Comparison of ENCODE assay signal across 8 cellular contexts in genomic region chr2:201882353-201883095, GRCh38.
DNase-seq lines count a peak whose midpoint lies in the region; ATAC-seq, FAIRE-seq and TF ChIP-seq lines count a peak whose summit lies in the region.

No MANE protein-coding gene starts in this region.

- H3K79me2 ChIP-seq in SK-N-SH (ENCODE audit: insufficient read depth) = no peaks in the 10 kb centered on the region

- 11% methylated on average over 14 of the region's 14 CpGs for WGBS in SK-N-SH (ENCODE audit: low lambda C conversion rate)
- WGBS in pancreas, 2 donors = 63 to 70% methylated on average over 14 of the region's 14 CpGs
- WGBS in stomach, 5 donors = 18 to 24% (median 21%) methylated on average over 14 of the region's 14 CpGs

- no peak overlapping the region for H3K4me3 ChIP-seq in SK-N-SH (ENCODE audit: low read depth in 2 of 2, low read length in 1 of 2)
- no peak overlapping the region for H3K4me3 ChIP-seq in pancreas
- H3K4me3 ChIP-seq in stomach = no peak overlapping the region

- no peak for FAIRE-seq in pancreas (lab: Jason Lieb, UNC)

- POLR2A ChIA-PET in SK-N-SH (lab: Yijun Ruan, JAX) = interaction anchor here (0.6 kb wide), 1 partner anchor 135 kb away, joined by 3 read pairs; no protein-coding TSS in a partner anchor

- no peak for TF ChIP-seq CTCF in SK-N-SH (IDR thresholded peaks at IDR 0.05)
- TF ChIP-seq CTCF in GM20000 (IDR thresholded peaks at IDR 0.05; ENCODE audit: extremely low read depth, missing control alignments) = no peak
- TF ChIP-seq CTCF in pancreas (IDR thresholded peaks at IDR 0.05) = no peak
- TF ChIP-seq CTCF in stomach (IDR thresholded peaks at IDR 0.05) = no peak

- H3K36me3 ChIP-seq in SK-N-SH (replicated peaks in 1 of 2; ENCODE audit: control insufficient read depth in 1 of 2, insufficient read depth in 2 of 2, low read length in 1 of 2) (no peaks in the 10 kb centered on the region), pancreas (no peaks in the 10 kb centered on the region), stomach (no peaks in the 10 kb centered on the region)

- DNase-seq in ELR (ENCODE audit: low read depth) (peak; percentile 71), SK-N-SH (peak; percentile 59), hepatic stellate cell (ENCODE audit: low spot score) (peak; percentile 41), GM20000 (ENCODE audit: low spot score) (no peak), hypothalamus (lab: John Stamatoyannopoulos, UW) (no peak), pancreas (no peak), stomach (no peak)

- no peak overlapping the region; the same call in 1 of the 2 replicates for H3K9ac ChIP-seq in SK-N-SH

- peaks cover 13% of the 10 kb centered on the region for H3F3A ChIP-seq in SK-N-SH (replicated peaks; ENCODE audit: insufficient read depth)

- H3K4me1 ChIP-seq in SK-N-SH (ENCODE audit: control insufficient read depth in 1 of 2, insufficient read depth in 2 of 2, low read depth in 1 of 2, low read length in 1 of 2) (peaks cover 43 to 53% of the 10 kb centered on the region in 2 experiments), pancreas (peaks cover 0 to 9% (median 8%) of the 10 kb centered on the region in 3 donors), stomach (peaks cover 0 to 17% (median 12%) of the 10 kb centered on the region in 4 donors)

- no peaks in the 10 kb centered on the region for H3K9me3 ChIP-seq in SK-N-SH
- no peaks in the 10 kb centered on the region for H3K9me3 ChIP-seq in pancreas
- no peaks in the 10 kb centered on the region for H3K9me3 ChIP-seq in stomach

- intact Hi-C loops in pancreas (cut with DNase I) = no loop called here
- intact Hi-C loops in stomach (cut with DNase I; ENCODE audit: low total_unique reads) = no loop called here

- CTCF ChIA-PET in SK-N-SH (lab: Yijun Ruan, JAX) = interaction anchor here (0.6 to 1.3 kb wide), 2 partner anchors 10 to 49 kb away, joined by 3 read pairs; no protein-coding TSS in a partner anchor

- H3K27ac ChIP-seq in SK-N-SH (ENCODE audit: low read depth in 2 of 2, low read length in 1 of 2) (peak overlapping the region; percentile 44 to 58), pancreas (no peak overlapping the region), stomach (no peak overlapping the region)

- H3K27me3 ChIP-seq in SK-N-SH (ENCODE audit: insufficient read depth) = no peaks in the 10 kb centered on the region
- H3K27me3 ChIP-seq in pancreas = no peaks in the 10 kb centered on the region
- peaks cover 0 to 19% (median 0%) of the 10 kb centered on the region in 3 donors for H3K27me3 ChIP-seq in stomach

- no peak for TF ChIP-seq POLR2A in stomach (IDR thresholded peaks at IDR 0.05)

- ATAC-seq in HG02642 (IDR thresholded peaks at IDR 0.05; ENCODE audit: poor library complexity, unreplicated experiment) = peak; percentile 56
- ATAC-seq in pancreas = no peak

- no peaks in the 10 kb centered on the region for H3K9me2 ChIP-seq in SK-N-SH

- TF ChIP-seq EP300 in SK-N-SH (IDR thresholded peaks at IDR 0.05; ENCODE audit: borderline replicate concordance in 1 of 2, low read depth in 1 of 2, low read length in 1 of 2) = peak; percentile 50 to 74; a peak in 2 of 4 replicates
- TF ChIP-seq EP300 in stomach (IDR thresholded peaks at IDR 0.05) = no peak

- H3K4me2 ChIP-seq in SK-N-SH = peak overlapping the region; percentile 67

- H2AFZ ChIP-seq in SK-N-SH (ENCODE audit: low read depth) = no peak overlapping the region

- peak; percentile 30; the same call in 1 of the 2 replicates for TF ChIP-seq RAD21 in SK-N-SH (IDR thresholded peaks at IDR 0.05; ENCODE audit: low read length)

- H4K20me1 ChIP-seq in SK-N-SH (ENCODE audit: insufficient read depth) = no peaks in the 10 kb centered on the region

TF ChIP-seq in SK-N-SH, 30 proteins besides CTCF, POLR2A, EP300 and RAD21 (continues in another document):
- no peak for TF ChIP-seq GABPA (IDR thresholded peaks at IDR 0.05; ENCODE audit: low read depth)
- no peak for TF ChIP-seq USF1 (IDR thresholded peaks at IDR 0.05; ENCODE audit: borderline replicate concordance, low read depth)
- peak; percentile 64 for TF ChIP-seq TCF12 (IDR thresholded peaks at IDR 0.05)
- no peak for TF ChIP-seq ZBTB33 (IDR thresholded peaks at IDR 0.05; ENCODE audit: borderline replicate concordance, low read depth)
- no peak for TF ChIP-seq SIN3A (IDR thresholded peaks at IDR 0.05; ENCODE audit: borderline replicate concordance, low read depth, low read length)
- TF ChIP-seq IRF3 (IDR thresholded peaks at IDR 0.05; ENCODE audit: low read depth, low read length) = no peak
- TF ChIP-seq EZH2phosphoT487 (IDR thresholded peaks at IDR 0.05; ENCODE audit: borderline replicate concordance, low read depth) = no peak
- no peak for TF ChIP-seq USF2 (IDR thresholded peaks at IDR 0.05; ENCODE audit: borderline replicate concordance, low read depth, low read length)
- TF ChIP-seq POLR2AphosphoS5 (IDR thresholded peaks at IDR 0.05; ENCODE audit: low read depth, low read length) = no peak
- peak; percentile 76; the same call in 1 of the 2 replicates for TF ChIP-seq TEAD4 (IDR thresholded peaks at IDR 0.05; ENCODE audit: borderline replicate concordance, insufficient read depth)
- no peak for TF ChIP-seq CHD2 (IDR thresholded peaks at IDR 0.05; ENCODE audit: low read length, partially characterized antibody)
- TF ChIP-seq MXI1 (IDR thresholded peaks at IDR 0.05; ENCODE audit: low read depth, low read length) = peak; percentile 51; the same call in 1 of the 2 replicates
- TF ChIP-seq MEF2A (IDR thresholded peaks at IDR 0.05; ENCODE audit: borderline replicate concordance, low read depth) = no peak
- TF ChIP-seq YY1 (IDR thresholded peaks at IDR 0.05; ENCODE audit: low read depth) = no peak
- TF ChIP-seq NRF1 (IDR thresholded peaks at IDR 0.05; ENCODE audit: low read depth, low read length) = no peak
- TF ChIP-seq REST (IDR thresholded peaks at IDR 0.05; ENCODE audit: low read depth, low read length) = no peak
- TF ChIP-seq JUND (IDR thresholded peaks at IDR 0.05) = peak; percentile 25; the same call in 1 of the 2 replicates

Comparison
In these comparisons a context has a peak if more than half of its experiments do, and no peak if none do; other contexts are left out.
1. DNase-seq: peak in ELR (single experiment), SK-N-SH (single experiment) and hepatic stellate cell (single experiment); none in GM20000 (single experiment), hypothalamus (0 of 51), pancreas (0 of 6) and stomach (single experiment).
2. H3K27ac ChIP-seq: peak in SK-N-SH (2 of 2); none in pancreas (0 of 4) and stomach (0 of 5).